ENCODE assay signal across 8 cellular contexts in genomic region chr22:30397656-30398635, GRCh38. TPM values are rescaled to one million over a fixed set of nuclear protein-coding genes. Genes with fewer than 3 reads are reported as not detected.
DNase-seq lines count a peak whose midpoint lies in the region; ATAC-seq and TF ChIP-seq lines count a peak whose summit lies in the region.

No MANE protein-coding gene starts in this region.

- H3K4me3 ChIP-seq in cardiac fibroblast (replicated peaks in 1 of 2; ENCODE audit: low read depth in 2 of 2, low read length in 2 of 2) (peak overlapping the region; percentile 83 to 90), uterus (peak overlapping the region; percentile 34 to 66)

- intact Hi-C loops in uterus (cut with DNase I; ENCODE audit: low total_unique reads), result no loop called here

- no peak for TF ChIP-seq POLR2A in uterus (IDR thresholded peaks at IDR 0.05)

- no peaks in the 10 kb centered on the region for H3K9me3 Mint-ChIP-seq in activated naive CD4-positive, alpha-beta T cell treated with anti-CD3 and anti-CD28 coated beads, Interleukin-2, amount 50 U/mL, for 24 hours
- no peaks in the 10 kb centered on the region for H3K9me3 Mint-ChIP-seq in memory B cell

- no peak for DNase-seq in activated naive CD4-positive, alpha-beta T cell (lab: John Stamatoyannopoulos, UW)
- DNase-seq in cardiac fibroblast (ENCODE audit: low read depth in 2 of 2) (peak in 1 of 2 donors; percentile 25), memory B cell (ENCODE audit: low spot score in 2 of 2) (no peak), uterus (no peak), cortex of kidney (lab: John Stamatoyannopoulos, UW) (no peak), GF-D8 (lab: John Stamatoyannopoulos, UW) (no peak)

- no peaks in the 10 kb centered on the region for H3K9me3 ChIP-seq in uterus

- no peaks in the 10 kb centered on the region for H3K27me3 ChIP-seq in uterus

- peaks cover 47% of the 10 kb centered on the region for H3K4me1 Mint-ChIP-seq in activated naive CD4-positive, alpha-beta T cell treated with anti-CD3 and anti-CD28 coated beads, Interleukin-2, amount 50 U/mL, for 24 hours
- H3K4me1 Mint-ChIP-seq in memory B cell, result peaks cover 12% of the 10 kb centered on the region

- H3K27ac ChIP-seq in uterus, result peak overlapping the region in 1 of 2 donors; percentile 66

- TF ChIP-seq CTCF in cardiac fibroblast (IDR thresholded peaks at IDR 0.05; ENCODE audit: low read depth, low read length), result no peak
- no peak for TF ChIP-seq CTCF in uterus (IDR thresholded peaks at IDR 0.05)

- no peaks in the 10 kb centered on the region for H3K4me1 ChIP-seq in uterus

- peak overlapping the region; percentile 78 for H3K27ac Mint-ChIP-seq in activated naive CD4-positive, alpha-beta T cell treated with anti-CD3 and anti-CD28 coated beads, Interleukin-2, amount 50 U/mL, for 24 hours
- no peak overlapping the region for H3K27ac Mint-ChIP-seq in memory B cell

- peaks cover 2% of the 10 kb centered on the region for H3K36me3 Mint-ChIP-seq in activated naive CD4-positive, alpha-beta T cell treated with anti-CD3 and anti-CD28 coated beads, Interleukin-2, amount 50 U/mL, for 24 hours
- no peaks in the 10 kb centered on the region for H3K36me3 Mint-ChIP-seq in memory B cell

- no peaks in the 10 kb centered on the region for H3K36me3 ChIP-seq in uterus

- peak overlapping the region; percentile 84 for H3K4me3 Mint-ChIP-seq in activated naive CD4-positive, alpha-beta T cell treated with anti-CD3 and anti-CD28 coated beads, Interleukin-2, amount 50 U/mL, for 24 hours
- H3K4me3 Mint-ChIP-seq in memory B cell, result peak overlapping the region; percentile 83

- H3K27me3 Mint-ChIP-seq in activated naive CD4-positive, alpha-beta T cell treated with anti-CD3 and anti-CD28 coated beads, Interleukin-2, amount 50 U/mL, for 24 hours, result no peaks in the 10 kb centered on the region
- H3K27me3 Mint-ChIP-seq in memory B cell, result peaks cover 11% of the 10 kb centered on the region

- ATAC-seq in memory B cell (ENCODE audit: low read depth) (no peak), HG03280 (IDR thresholded peaks at IDR 0.05; ENCODE audit: unreplicated experiment) (no peak)

RNA-seq across cellular contexts. Expression of gene SEC14L2, which starts 1.1 kb away (rescaled TPM):
- 10 to 100 TPM in 2 of 4 donors, 1 to 10 TPM in 1, not detected in 1; 7.8 to 45.9 (median 23.1) TPM for total RNA-seq in uterus

RNA-seq across cellular contexts. Expression of gene RNF215, which starts 10.7 kb away (rescaled TPM):
- total RNA-seq in uterus, result 10 to 100 TPM in 3 of 4 donors, 1 to 10 TPM in 1; 8.2 to 25.9 (median 18.9) TPM

RNA-seq across cellular contexts. Expression of gene MTFP1, which starts 27.6 kb away (rescaled TPM):
- 1 to 10 TPM in 3 of 4 donors, not detected in 1; 1.2 to 5.5 (median 3.2) TPM for total RNA-seq in uterus

RNA-seq across cellular contexts. Expression of gene CCDC157, which starts 41.1 kb away (rescaled TPM):
- total RNA-seq in uterus, result 1 to 10 TPM in 3 of 4 donors, not detected in 1; 2.9 to 6.8 (median 4.6) TPM

RNA-seq across cellular contexts. Expression of gene SF3A1, which starts 41.3 kb away (rescaled TPM):
- 100 to 1,000 TPM in 1 of 4 donors, 10 to 100 TPM in 3; 19.5 to 185 (median 40.2) TPM for total RNA-seq in uterus
